In the genomic region with DNA sequence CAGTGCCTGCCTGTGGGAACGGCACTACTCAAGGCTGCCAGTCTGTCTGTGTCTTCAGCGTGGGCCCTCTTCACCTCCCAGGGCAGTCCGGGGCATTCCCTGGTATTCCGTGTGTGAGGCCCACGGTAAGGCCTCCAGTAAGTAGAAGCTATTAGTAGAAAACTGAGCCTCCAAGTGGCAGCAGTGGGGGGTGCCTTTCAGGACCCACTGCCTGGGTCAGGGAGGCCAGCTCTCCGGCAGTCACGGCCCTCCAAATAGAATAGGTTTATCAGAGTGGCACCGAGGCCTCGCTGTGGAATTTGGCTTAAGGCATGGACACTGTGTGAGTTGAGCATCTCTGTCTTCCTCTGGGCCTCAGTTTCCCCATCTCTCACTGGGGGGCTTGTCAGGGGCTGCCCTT, we compare ENCODE assay signal across 2 cellular contexts.
TF ChIP-seq lines count a peak whose summit lies in the region.

No MANE protein-coding gene starts in this region.

TF ChIP-seq in SK-N-SH, 30 proteins besides CTCF, POLR2A, EP300 and RAD21 (continued from another document):
- TF ChIP-seq, protein P1, sequence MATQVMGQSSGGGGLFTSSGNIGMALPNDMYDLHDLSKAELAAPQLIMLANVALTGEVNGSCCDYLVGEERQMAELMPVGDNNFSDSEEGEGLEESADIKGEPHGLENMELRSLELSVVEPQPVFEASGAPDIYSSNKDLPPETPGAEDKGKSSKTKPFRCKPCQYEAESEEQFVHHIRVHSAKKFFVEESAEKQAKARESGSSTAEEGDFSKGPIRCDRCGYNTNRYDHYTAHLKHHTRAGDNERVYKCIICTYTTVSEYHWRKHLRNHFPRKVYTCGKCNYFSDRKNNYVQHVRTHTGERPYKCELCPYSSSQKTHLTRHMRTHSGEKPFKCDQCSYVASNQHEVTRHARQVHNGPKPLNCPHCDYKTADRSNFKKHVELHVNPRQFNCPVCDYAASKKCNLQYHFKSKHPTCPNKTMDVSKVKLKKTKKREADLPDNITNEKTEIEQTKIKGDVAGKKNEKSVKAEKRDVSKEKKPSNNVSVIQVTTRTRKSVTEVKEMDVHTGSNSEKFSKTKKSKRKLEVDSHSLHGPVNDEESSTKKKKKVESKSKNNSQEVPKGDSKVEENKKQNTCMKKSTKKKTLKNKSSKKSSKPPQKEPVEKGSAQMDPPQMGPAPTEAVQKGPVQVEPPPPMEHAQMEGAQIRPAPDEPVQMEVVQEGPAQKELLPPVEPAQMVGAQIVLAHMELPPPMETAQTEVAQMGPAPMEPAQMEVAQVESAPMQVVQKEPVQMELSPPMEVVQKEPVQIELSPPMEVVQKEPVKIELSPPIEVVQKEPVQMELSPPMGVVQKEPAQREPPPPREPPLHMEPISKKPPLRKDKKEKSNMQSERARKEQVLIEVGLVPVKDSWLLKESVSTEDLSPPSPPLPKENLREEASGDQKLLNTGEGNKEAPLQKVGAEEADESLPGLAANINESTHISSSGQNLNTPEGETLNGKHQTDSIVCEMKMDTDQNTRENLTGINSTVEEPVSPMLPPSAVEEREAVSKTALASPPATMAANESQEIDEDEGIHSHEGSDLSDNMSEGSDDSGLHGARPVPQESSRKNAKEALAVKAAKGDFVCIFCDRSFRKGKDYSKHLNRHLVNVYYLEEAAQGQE (IDR thresholded peaks at IDR 0.05; ENCODE audit: low read depth, low read length), result no peak
- no peak for TF ChIP-seq ELF1 (IDR thresholded peaks at IDR 0.05)
- TF ChIP-seq, protein P2, sequence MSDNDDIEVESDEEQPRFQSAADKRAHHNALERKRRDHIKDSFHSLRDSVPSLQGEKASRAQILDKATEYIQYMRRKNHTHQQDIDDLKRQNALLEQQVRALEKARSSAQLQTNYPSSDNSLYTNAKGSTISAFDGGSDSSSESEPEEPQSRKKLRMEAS (IDR thresholded peaks at IDR 0.05; ENCODE audit: low read depth), result no peak
- no peak for TF ChIP-seq TCF12 (IDR thresholded peaks at IDR 0.05)
- no peak for TF ChIP-seq FOSL2 (IDR thresholded peaks at IDR 0.05; ENCODE audit: borderline replicate concordance, low read depth)
- no peak for TF ChIP-seq MXI1 (IDR thresholded peaks at IDR 0.05; ENCODE audit: low read depth, low read length)
- no peak for TF ChIP-seq GABPA (IDR thresholded peaks at IDR 0.05; ENCODE audit: low read depth)

TF ChIP-seq in SK-N-SH treated with all-trans-retinoic acid at 6 μM for 48 hours, 23 proteins besides CTCF, POLR2A, EP300 and RAD21 (continued from another document):
- TF ChIP-seq, protein P3, sequence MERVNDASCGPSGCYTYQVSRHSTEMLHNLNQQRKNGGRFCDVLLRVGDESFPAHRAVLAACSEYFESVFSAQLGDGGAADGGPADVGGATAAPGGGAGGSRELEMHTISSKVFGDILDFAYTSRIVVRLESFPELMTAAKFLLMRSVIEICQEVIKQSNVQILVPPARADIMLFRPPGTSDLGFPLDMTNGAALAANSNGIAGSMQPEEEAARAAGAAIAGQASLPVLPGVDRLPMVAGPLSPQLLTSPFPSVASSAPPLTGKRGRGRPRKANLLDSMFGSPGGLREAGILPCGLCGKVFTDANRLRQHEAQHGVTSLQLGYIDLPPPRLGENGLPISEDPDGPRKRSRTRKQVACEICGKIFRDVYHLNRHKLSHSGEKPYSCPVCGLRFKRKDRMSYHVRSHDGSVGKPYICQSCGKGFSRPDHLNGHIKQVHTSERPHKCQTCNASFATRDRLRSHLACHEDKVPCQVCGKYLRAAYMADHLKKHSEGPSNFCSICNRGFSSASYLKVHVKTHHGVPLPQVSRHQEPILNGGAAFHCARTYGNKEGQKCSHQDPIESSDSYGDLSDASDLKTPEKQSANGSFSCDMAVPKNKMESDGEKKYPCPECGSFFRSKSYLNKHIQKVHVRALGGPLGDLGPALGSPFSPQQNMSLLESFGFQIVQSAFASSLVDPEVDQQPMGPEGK (CRISPR knock-in tag; IDR thresholded peaks at IDR 0.05; ENCODE audit: borderline replicate concordance), result no peak
- TF ChIP-seq GLIS3 (CRISPR knock-in tag; IDR thresholded peaks at IDR 0.05) (no peak), ZNF70 (CRISPR knock-in tag; IDR thresholded peaks at IDR 0.05) (no peak)
- TF ChIP-seq, protein P4, sequence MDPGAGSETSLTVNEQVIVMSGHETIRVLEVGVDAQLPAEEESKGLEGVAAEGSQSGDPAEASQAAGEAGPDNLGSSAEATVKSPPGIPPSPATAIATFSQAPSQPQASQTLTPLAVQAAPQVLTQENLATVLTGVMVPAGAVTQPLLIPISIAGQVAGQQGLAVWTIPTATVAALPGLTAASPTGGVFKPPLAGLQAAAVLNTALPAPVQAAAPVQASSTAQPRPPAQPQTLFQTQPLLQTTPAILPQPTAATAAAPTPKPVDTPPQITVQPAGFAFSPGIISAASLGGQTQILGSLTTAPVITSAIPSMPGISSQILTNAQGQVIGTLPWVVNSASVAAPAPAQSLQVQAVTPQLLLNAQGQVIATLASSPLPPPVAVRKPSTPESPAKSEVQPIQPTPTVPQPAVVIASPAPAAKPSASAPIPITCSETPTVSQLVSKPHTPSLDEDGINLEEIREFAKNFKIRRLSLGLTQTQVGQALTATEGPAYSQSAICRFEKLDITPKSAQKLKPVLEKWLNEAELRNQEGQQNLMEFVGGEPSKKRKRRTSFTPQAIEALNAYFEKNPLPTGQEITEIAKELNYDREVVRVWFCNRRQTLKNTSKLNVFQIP (CRISPR knock-in tag; IDR thresholded peaks at IDR 0.05; ENCODE audit: borderline replicate concordance, low read depth), result no peak
- TF ChIP-seq, protein P5, sequence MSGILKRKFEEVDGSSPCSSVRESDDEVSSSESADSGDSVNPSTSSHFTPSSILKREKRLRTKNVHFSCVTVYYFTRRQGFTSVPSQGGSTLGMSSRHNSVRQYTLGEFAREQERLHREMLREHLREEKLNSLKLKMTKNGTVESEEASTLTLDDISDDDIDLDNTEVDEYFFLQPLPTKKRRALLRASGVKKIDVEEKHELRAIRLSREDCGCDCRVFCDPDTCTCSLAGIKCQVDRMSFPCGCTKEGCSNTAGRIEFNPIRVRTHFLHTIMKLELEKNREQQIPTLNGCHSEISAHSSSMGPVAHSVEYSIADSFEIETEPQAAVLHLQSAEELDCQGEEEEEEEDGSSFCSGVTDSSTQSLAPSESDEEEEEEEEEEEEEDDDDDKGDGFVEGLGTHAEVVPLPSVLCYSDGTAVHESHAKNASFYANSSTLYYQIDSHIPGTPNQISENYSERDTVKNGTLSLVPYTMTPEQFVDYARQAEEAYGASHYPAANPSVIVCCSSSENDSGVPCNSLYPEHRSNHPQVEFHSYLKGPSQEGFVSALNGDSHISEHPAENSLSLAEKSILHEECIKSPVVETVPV (CRISPR knock-in tag; IDR thresholded peaks at IDR 0.05), result no peak
